Comparison of ENCODE assay signal across 16 cellular contexts in the genomic region with DNA sequence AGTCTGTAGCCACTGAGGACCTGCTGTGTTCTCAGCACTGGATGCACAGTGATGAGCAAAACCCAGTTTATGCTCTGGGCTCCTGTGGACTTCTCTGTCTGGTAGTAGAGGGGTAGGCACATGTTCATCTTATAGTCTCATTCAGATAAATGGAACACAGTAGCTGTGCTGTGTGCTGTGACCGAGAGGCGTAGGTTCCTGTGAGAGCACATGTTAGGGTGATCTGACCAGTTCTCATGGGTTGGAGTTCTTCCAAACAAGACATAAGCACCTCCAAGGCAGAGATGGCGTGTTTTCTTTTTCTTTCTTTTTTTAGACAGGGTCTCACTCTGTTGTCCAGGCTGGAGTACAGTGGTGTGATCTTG.
A peak's percentile ranks its signal among the peaks of the same experiment; 100 is the strongest.
DNase-seq lines count a peak whose midpoint lies in the region; ATAC-seq, FAIRE-seq and TF ChIP-seq lines count a peak whose summit lies in the region.
"Had no signal": no experiment of that assay in that cellular context is flagged by ENCODE, and none has a peak within 500 bp of the region (broad histone marks: within the 10 kb centered on the region; RNA-seq: fewer than 3 reads in every experiment).

No MANE protein-coding gene starts in this region.

- intact Hi-C loops in body of pancreas (cut with DNase I) (no loop called here), A673 (cut with micrococcal nuclease; ENCODE audit: unreplicated experiment) (no loop called here)

- no peak for DNase-seq in A549 (ENCODE audit: low read depth in 1 of 2, low spot score in 1 of 2)
- DNase-seq in body of pancreas: no peak
- no peak for DNase-seq in lung (ENCODE audit: low spot score)
- no peak for DNase-seq in NCI-H2029 (lab: John Stamatoyannopoulos, UW)
- no peak for DNase-seq in A673 (ENCODE audit: low spot score)
- DNase-seq: activated B cell treated with CpG ODN at 0.5 μM for 24 hours; activated CD8-positive, alpha-beta T cell treated with anti-CD3 and anti-CD28 coated beads, Interleukin-2, amount 10 ng/mL, durations not matched to agents 7 days and 5 days; amniotic stem cell; foreskin melanocyte; NCI-H1436 treated with DMSO at 0.1 percent for 48 hours; NK-92 treated with Interleukin-12 subunit alpha and Interleukin-12 subunit beta, amount 100 ng/mL, for 24 hours; stimulated activated CD4-positive, alpha-beta T cell treated with anti-CD3 and anti-CD28 coated beads, Interleukin-4, amount 100 ng/mL, for 24 hours; stimulated activated CD8-positive, alpha-beta memory T cell treated with anti-CD3 and anti-CD28 coated beads, Interleukin-4, amount 100 ng/mL, for 48 hours had no signal

- TF ChIP-seq EP300 in A549 (IDR thresholded peaks at IDR 0.05): no peak

- no peak for TF ChIP-seq RAD21 in A549 (conservative IDR thresholded peaks at IDR 0.05 in 1 of 2, IDR thresholded peaks at IDR 0.05 in 1 of 2)

- H3K9ac ChIP-seq in skeletal muscle tissue (ENCODE audit: low read depth in 1 of 3, low read length in 3 of 3): no peak overlapping the region

- no TSS peak for BruUV-seq in A673 (replicated peaks; lab: Mats Ljungman, UMichigan)

- no peak for FAIRE-seq in A549 (lab: Jason Lieb, UNC)

- peak overlapping the region; percentile 65 for H3K4me2 ChIP-seq in A549

- H3K27me3 ChIP-seq in body of pancreas: no peaks in the 10 kb centered on the region
- H3K27me3 ChIP-seq in lung (ENCODE audit: control insufficient read depth, insufficient read depth): no peaks in the 10 kb centered on the region
- no peaks in the 10 kb centered on the region for H3K27me3 ChIP-seq in skeletal muscle tissue (ENCODE audit: control insufficient read depth in 3 of 3, insufficient read depth in 3 of 3, low read length in 3 of 3)
- no peaks in the 10 kb centered on the region for H3K27me3 ChIP-seq in A673 (replicated peaks; ENCODE audit: insufficient read depth, low read depth, low read length, poor library complexity)

- no peaks in the 10 kb centered on the region for H3K9me3 ChIP-seq in A549
- H3K9me3 ChIP-seq in body of pancreas: no peaks in the 10 kb centered on the region
- no peaks in the 10 kb centered on the region for H3K9me3 ChIP-seq in lung (ENCODE audit: control insufficient read depth in 2 of 2, insufficient read depth in 1 of 2, low read length in 1 of 2)
- no peaks in the 10 kb centered on the region for H3K9me3 ChIP-seq in skeletal muscle tissue (ENCODE audit: control insufficient read depth in 3 of 3, low read length in 3 of 3)
- H3K9me3 ChIP-seq in A673 (ENCODE audit: low read depth, low read length, poor library complexity, severe bottlenecking): no peaks in the 10 kb centered on the region

- H3K36me3 ChIP-seq in body of pancreas (replicated peaks in 1 of 2; ENCODE audit: insufficient read depth in 1 of 2, low read depth in 2 of 2): no peaks in the 10 kb centered on the region
- no peaks in the 10 kb centered on the region for H3K36me3 ChIP-seq in lung (ENCODE audit: control insufficient read depth in 2 of 2, insufficient read depth in 2 of 2, low read length in 2 of 2)
- H3K36me3 ChIP-seq in skeletal muscle tissue (ENCODE audit: control insufficient read depth in 3 of 3, insufficient read depth in 3 of 3, low read length in 3 of 3): no peaks in the 10 kb centered on the region
- H3K36me3 ChIP-seq in A673 (ENCODE audit: insufficient read depth, low read length, poor library complexity, severe bottlenecking): no peaks in the 10 kb centered on the region

- H3K27ac ChIP-seq in A549 (peak overlapping the region; percentile 65 to 69; a peak in 5 of 6 replicates), body of pancreas (peak overlapping the region; percentile 93 to 98 (median 95)), lung (ENCODE audit: low read depth in 1 of 2, low read length in 1 of 2) (peak overlapping the region; percentile 71 to 93), skeletal muscle tissue (ENCODE audit: low read depth, low read length) (peak overlapping the region; percentile 54), A673 (ENCODE audit: low read depth, low read length, poor library complexity, severe bottlenecking) (no peak overlapping the region)

- CTCF ChIA-PET in A549 (lab: Yijun Ruan, JAX): interaction anchor here (1.0 kb wide), 1 partner anchor 9 kb away, joined by 3 read pairs; no protein-coding TSS in a partner anchor
- CTCF ChIA-PET in A673 (lab: Charles Lee): no interaction called here

- TF ChIP-seq CTCF in A549 (IDR thresholded peaks at IDR 0.05) (no peak), body of pancreas (IDR thresholded peaks at IDR 0.05) (no peak), lung (IDR thresholded peaks at IDR 0.05; ENCODE audit: control extremely low read depth, extremely low read depth) (no peak), A673 (conservative IDR thresholded peaks at IDR 0.05; ENCODE audit: low read depth, low read length) (no peak)

- ATAC-seq in A549 (peak in 1 of 2 experiments; percentile 47; a peak in 2 of 6 replicates), body of pancreas (peak; percentile 8), lung (ENCODE audit: insufficient read depth, low FRiP score) (no peak), HG02610 (IDR thresholded peaks at IDR 0.05; ENCODE audit: unreplicated experiment) (no peak), HG03342 (IDR thresholded peaks at IDR 0.05; ENCODE audit: unreplicated experiment) (no peak)
- ATAC-seq: activated CD8-positive, alpha-beta T cell treated with anti-CD3 and anti-CD28 coated beads, Interleukin-2, amount 10 ng/mL, durations not matched to agents 7 days and 5 days had no signal

- 93% methylated on average over 3 of the region's 3 CpGs for WGBS in A549 (ENCODE audit: missing lambda C conversion rate)
- 44 to 56% methylated on average over 3 of the region's 3 CpGs for WGBS in body of pancreas, 2 donors
- WGBS in lung, 2 donors: 77 to 81% methylated on average over 3 of the region's 3 CpGs

- H3K4me3 ChIP-seq in A549: no peak overlapping the region
- H3K4me3 ChIP-seq in body of pancreas: no peak overlapping the region
- H3K4me3 ChIP-seq in lung: no peak overlapping the region
- no peak overlapping the region for H3K4me3 ChIP-seq in skeletal muscle tissue (ENCODE audit: low read length in 3 of 3)
- no peak overlapping the region for H3K4me3 ChIP-seq in A673 (ENCODE audit: low read depth, low read length, poor library complexity, severe bottlenecking)

- peaks cover 51% of the 10 kb centered on the region for H3K4me1 ChIP-seq in A549
- H3K4me1 ChIP-seq in body of pancreas: peaks cover 60% of the 10 kb centered on the region
- H3K4me1 ChIP-seq in lung (ENCODE audit: control insufficient read depth in 2 of 2, insufficient read depth in 2 of 2, low read length in 2 of 2): peaks cover 8 to 30% of the 10 kb centered on the region in 2 donors
- peaks cover 18 to 35% (median 29%) of the 10 kb centered on the region in 3 donors for H3K4me1 ChIP-seq in skeletal muscle tissue (ENCODE audit: control insufficient read depth in 3 of 3, insufficient read depth in 3 of 3, low read length in 3 of 3)
- H3K4me1 ChIP-seq in A673 (ENCODE audit: insufficient read depth, low read length, poor library complexity, severe bottlenecking): peaks cover 8% of the 10 kb centered on the region

- TF ChIP-seq POLR2A in A549 (IDR thresholded peaks at IDR 0.05; ENCODE audit: low read length): no peak
- TF ChIP-seq POLR2A in body of pancreas (IDR thresholded peaks at IDR 0.05): no peak

- POLR2A ChIA-PET in A549 (lab: Yijun Ruan, JAX): no interaction called here
- POLR2A ChIA-PET in A673 (lab: Charles Lee; ENCODE audit: low non-redundant PET): no interaction called here

TF ChIP-seq in A549, 52 proteins besides CTCF, POLR2A, EP300 and RAD21:
- TF ChIP-seq MAFK (IDR thresholded peaks at IDR 0.05; ENCODE audit: partially characterized antibody) (no peak), GATA3 (IDR thresholded peaks at IDR 0.05; ENCODE audit: borderline replicate concordance) (no peak)
- TF ChIP-seq, protein P1, sequence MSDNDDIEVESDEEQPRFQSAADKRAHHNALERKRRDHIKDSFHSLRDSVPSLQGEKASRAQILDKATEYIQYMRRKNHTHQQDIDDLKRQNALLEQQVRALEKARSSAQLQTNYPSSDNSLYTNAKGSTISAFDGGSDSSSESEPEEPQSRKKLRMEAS (IDR thresholded peaks at IDR 0.05): no peak
